In genomic region chr3:75171632-75172230, GRCh38 we compare ENCODE assay signal across 9 cellular contexts.
DNase-seq lines count a peak whose midpoint lies in the region; TF ChIP-seq lines count a peak whose summit lies in the region.
"Had no signal": no experiment of that assay in that cellular context is flagged by ENCODE, and none has a peak within 500 bp of the region (broad histone marks: within the 10 kb centered on the region; RNA-seq: fewer than 3 reads in every experiment).

No MANE protein-coding gene starts in this region.

- no peak overlapping the region for H3K9ac ChIP-seq in H9 (ENCODE audit: extremely low read depth, insufficient read length, low read length)

- H3K27me3 ChIP-seq in H9 (ENCODE audit: insufficient read depth, low read length) (no peaks in the 10 kb centered on the region), MG63 (no peaks in the 10 kb centered on the region)

- H4K20me1 ChIP-seq in H9 (ENCODE audit: control insufficient read depth, insufficient read depth, insufficient read length): no peaks in the 10 kb centered on the region

- no peak overlapping the region for H2BK15ac ChIP-seq in H9 (ENCODE audit: low read depth, low read length)

- H3K27ac Mint-ChIP-seq in H9: no peak overlapping the region
- no peak overlapping the region for H3K27ac Mint-ChIP-seq in glutamatergic neuron (ENCODE audit: unreplicated experiment)

- H3K27ac ChIP-seq in H9 (ENCODE audit: insufficient read length, low read depth, low read length) (no peak overlapping the region), RWPE1 (no peak overlapping the region)

- no peaks in the 10 kb centered on the region for H3K79me1 ChIP-seq in H9 (ENCODE audit: insufficient read depth, low read depth, low read length, poor library complexity, severe bottlenecking)

- no peaks in the 10 kb centered on the region for H3K4me1 ChIP-seq in H9 (ENCODE audit: insufficient read depth, low read length)

- no peak overlapping the region for H3T11ph ChIP-seq in H9 (ENCODE audit: low read length)

- H3K36me3 Mint-ChIP-seq in H9 (ENCODE audit: insufficient read depth in 1 of 3, low read depth in 3 of 3) (no peaks in the 10 kb centered on the region), glutamatergic neuron (ENCODE audit: unreplicated experiment) (no peaks in the 10 kb centered on the region)

- H3K23ac ChIP-seq in H9 (ENCODE audit: insufficient read length, low read depth, low read length): no peak overlapping the region

- H3K4me1 Mint-ChIP-seq in H9 (peaks cover under 1% of the 10 kb centered on the region in 2 experiments), glutamatergic neuron (ENCODE audit: low read depth, unreplicated experiment) (peaks cover 9% of the 10 kb centered on the region)

- H3K23me2 ChIP-seq in H9 (ENCODE audit: insufficient read length, low read depth, low read length, poor library complexity, severe bottlenecking): no peaks in the 10 kb centered on the region

- H3K56ac ChIP-seq in H9 (ENCODE audit: insufficient read length, low read depth, low read length): no peak overlapping the region

- H4K91ac ChIP-seq in H9 (ENCODE audit: insufficient read length, low read depth, low read length): no peak overlapping the region

- no peaks in the 10 kb centered on the region for H3K79me2 ChIP-seq in H9 (ENCODE audit: insufficient read depth, low read length)

- no peak overlapping the region for H2AK5ac ChIP-seq in H9 (ENCODE audit: insufficient read length, low read length)

- H3K18ac ChIP-seq in H9 (ENCODE audit: insufficient read length, low read depth, low read length): no peak overlapping the region

- H3K4ac ChIP-seq in H9 (ENCODE audit: low read depth, low read length): no peak overlapping the region

- H3K9me3 ChIP-seq in H9 (ENCODE audit: control insufficient read depth, low read depth, low read length) (no peaks in the 10 kb centered on the region), MG63 (no peaks in the 10 kb centered on the region)

- no peak overlapping the region for H2AFZ ChIP-seq in H9 (ENCODE audit: low read length)

- no peak for DNase-seq in AG09319 (ENCODE audit: extremely low read depth, low read depth)
- no peak for DNase-seq in H9
- no peak for DNase-seq in RWPE1 (ENCODE audit: low spot score)
- no peak for DNase-seq in glutamatergic neuron
- DNase-seq in stimulated activated naive CD4-positive, alpha-beta T cell (lab: John Stamatoyannopoulos, UW): no peak
- no peak for DNase-seq in stimulated activated CD4-positive, alpha-beta T cell treated with anti-CD3 and anti-CD28 coated beads, Interleukin-4, amount 100 ng/mL, for 24 hours
- DNase-seq in cerebellar nuclear complex (lab: John Stamatoyannopoulos, UW): no peak
- no peak for DNase-seq in MG63

- H3K4me2 ChIP-seq in H9 (ENCODE audit: insufficient read depth, insufficient read length, low read length): no peak overlapping the region

- H2BK20ac ChIP-seq in H9 (ENCODE audit: low read depth, low read length, poor library complexity, severe bottlenecking): no peak overlapping the region

- H3K27me3 Mint-ChIP-seq in H9 (ENCODE audit: low read depth) (no peaks in the 10 kb centered on the region; the same call in 1 of the 2 replicates), glutamatergic neuron (ENCODE audit: unreplicated experiment) (no peaks in the 10 kb centered on the region)

- no peak overlapping the region for H2BK12ac ChIP-seq in H9 (ENCODE audit: insufficient read length, low read depth, low read length)

- H4K5ac ChIP-seq in H9 (ENCODE audit: insufficient read length, low read depth, low read length): no peak overlapping the region

- H2BK120ac ChIP-seq in H9 (ENCODE audit: low read depth, low read length, poor library complexity, severe bottlenecking): no peak overlapping the region

- TF ChIP-seq CTCF in AG09319 (IDR thresholded peaks at IDR 0.05; ENCODE audit: low read depth, low read length) (peak; percentile 40), H9 (conservative IDR thresholded peaks at IDR 0.05) (peak; percentile 70), RWPE1 (conservative IDR thresholded peaks at IDR 0.05; ENCODE audit: low read depth) (peak; percentile 45), glutamatergic neuron (IDR thresholded peaks at IDR 0.05; ENCODE audit: partially characterized antibody, unreplicated experiment) (peak; percentile 28)

- no peak overlapping the region for H3K4me3 Mint-ChIP-seq in H9
- H3K4me3 Mint-ChIP-seq in glutamatergic neuron (ENCODE audit: unreplicated experiment): no peak overlapping the region

- H2BK5ac ChIP-seq in H9 (ENCODE audit: insufficient read length, low read length): no peak overlapping the region

- H4K8ac ChIP-seq in H9 (replicated peaks; ENCODE audit: insufficient read length, low read depth, low read length): no peak overlapping the region

- POLR2A ChIA-PET in RWPE1 (lab: Yijun Ruan, JAX; ENCODE audit: low non-redundant PET): no interaction called here

- no peak overlapping the region for H3K4me3 ChIP-seq in MG63
- H3K4me3 ChIP-seq: lung had no signal

- no CpG with 5 or more reads among the region's 2 CpGs for WGBS in H9 (ENCODE audit: extremely low coverage, insufficient read length, low lambda C conversion rate)

- no peak overlapping the region for H3K14ac ChIP-seq in H9 (ENCODE audit: insufficient read depth, low read length)

- no peaks in the 10 kb centered on the region for H3K9me3 Mint-ChIP-seq in H9
- no peaks in the 10 kb centered on the region for H3K9me3 Mint-ChIP-seq in glutamatergic neuron (ENCODE audit: unreplicated experiment)

- CTCF ChIA-PET in RWPE1 (lab: Yijun Ruan, JAX): interaction anchor here (0.5 kb wide), 1 partner anchor 767 kb away, joined by 3 read pairs; no protein-coding TSS in a partner anchor

- H3K36me3 ChIP-seq in MG63: no peaks in the 10 kb centered on the region
